1 cellular context compared by ENCODE assay signal in genomic region chr10:73088304-73088703, GRCh38.
TF ChIP-seq lines count a peak whose summit lies in the region.

No MANE protein-coding gene starts in this region.

TF ChIP-seq in HepG2, 621 proteins besides CTCF, POLR2A, EP300 and RAD21 (continued from another document and continues in another):
- TF ChIP-seq CREB3 (CRISPR knock-in tag; IDR thresholded peaks at IDR 0.05) (no peak), ZBTB40 (IDR thresholded peaks at IDR 0.05) (no peak), ZBTB40 (CRISPR knock-in tag; IDR thresholded peaks at IDR 0.05) (no peak; the same call in 1 of the 2 replicates), PHF5A (CRISPR knock-in tag; IDR thresholded peaks at IDR 0.05; ENCODE audit: low read depth, unreplicated experiment) (no peak), KLF15 (CRISPR knock-in tag; IDR thresholded peaks at IDR 0.05; ENCODE audit: borderline replicate concordance) (no peak), NFIB (CRISPR knock-in tag; IDR thresholded peaks at IDR 0.05; ENCODE audit: borderline replicate concordance) (no peak), ZNF563 (CRISPR knock-in tag; IDR thresholded peaks at IDR 0.05) (no peak), STAT5B (CRISPR knock-in tag; IDR thresholded peaks at IDR 0.05) (no peak), ZNF20 (CRISPR knock-in tag; IDR thresholded peaks at IDR 0.05) (no peak), IRF1 (CRISPR knock-in tag; IDR thresholded peaks at IDR 0.05; ENCODE audit: low read depth) (no peak), AFF4 (CRISPR knock-in tag; IDR thresholded peaks at IDR 0.05) (no peak), ZNF260 (CRISPR knock-in tag; IDR thresholded peaks at IDR 0.05; ENCODE audit: borderline replicate concordance, low read depth) (no peak), ETV5 (CRISPR knock-in tag; IDR thresholded peaks at IDR 0.05; ENCODE audit: borderline replicate concordance) (peak; percentile 34; the same call in 1 of the 2 replicates), KAT2B (IDR thresholded peaks at IDR 0.05; ENCODE audit: borderline replicate concordance, low read depth, low read length) (no peak), ZNF747 (CRISPR knock-in tag; IDR thresholded peaks at IDR 0.05; ENCODE audit: borderline replicate concordance) (no peak), HDAC1 (CRISPR knock-in tag; IDR thresholded peaks at IDR 0.05) (peak; percentile 65), XRCC5 (optimal IDR thresholded peaks at IDR 0.05; ENCODE audit: low read length) (no peak), KDM3A (CRISPR knock-in tag; IDR thresholded peaks at IDR 0.05; ENCODE audit: low read depth) (no peak), ESRRA (CRISPR knock-in tag; IDR thresholded peaks at IDR 0.05; ENCODE audit: low read depth) (peak; percentile 82), ARID3A (IDR thresholded peaks at IDR 0.05; ENCODE audit: low read depth, low read length) (0 out of 2 replicates have a peak, but pooled peaks have one; percentile 46), ZSCAN31 (CRISPR knock-in tag; IDR thresholded peaks at IDR 0.05; ENCODE audit: low read depth) (no peak), LBX2 (CRISPR knock-in tag; IDR thresholded peaks at IDR 0.05; ENCODE audit: borderline replicate concordance) (no peak), FOXP1 (IDR thresholded peaks at IDR 0.05) (no peak), FOXP1 (CRISPR knock-in tag; IDR thresholded peaks at IDR 0.05) (peak; percentile 80), ZNF383 (CRISPR knock-in tag; IDR thresholded peaks at IDR 0.05; ENCODE audit: borderline replicate concordance) (no peak), SOX6 (IDR thresholded peaks at IDR 0.05) (no peak), SOX6 (CRISPR knock-in tag; IDR thresholded peaks at IDR 0.05) (peak; percentile 72), BCL6 (CRISPR knock-in tag; IDR thresholded peaks at IDR 0.05) (peak; percentile 79), ZNF75D (CRISPR knock-in tag; IDR thresholded peaks at IDR 0.05; ENCODE audit: borderline replicate concordance) (no peak), NFYB (CRISPR knock-in tag; IDR thresholded peaks at IDR 0.05) (no peak), ZNF354B (CRISPR knock-in tag; IDR thresholded peaks at IDR 0.05) (no peak), LRRFIP1 (CRISPR knock-in tag; conservative IDR thresholded peaks at IDR 0.05) (no peak), POLR2G (IDR thresholded peaks at IDR 0.05; ENCODE audit: low read depth, low read length) (no peak), SALL1 (CRISPR knock-in tag; IDR thresholded peaks at IDR 0.05) (peak; percentile 80; the same call in 1 of the 2 replicates), ZNF556 (CRISPR knock-in tag; IDR thresholded peaks at IDR 0.05; ENCODE audit: borderline replicate concordance) (no peak), SKIL (CRISPR knock-in tag; IDR thresholded peaks at IDR 0.05; ENCODE audit: borderline replicate concordance) (no peak), HNRNPH1 (optimal IDR thresholded peaks at IDR 0.05; ENCODE audit: low read depth, low read length) (no peak)
